11 cellular contexts compared by ENCODE assay signal in the genomic region with DNA sequence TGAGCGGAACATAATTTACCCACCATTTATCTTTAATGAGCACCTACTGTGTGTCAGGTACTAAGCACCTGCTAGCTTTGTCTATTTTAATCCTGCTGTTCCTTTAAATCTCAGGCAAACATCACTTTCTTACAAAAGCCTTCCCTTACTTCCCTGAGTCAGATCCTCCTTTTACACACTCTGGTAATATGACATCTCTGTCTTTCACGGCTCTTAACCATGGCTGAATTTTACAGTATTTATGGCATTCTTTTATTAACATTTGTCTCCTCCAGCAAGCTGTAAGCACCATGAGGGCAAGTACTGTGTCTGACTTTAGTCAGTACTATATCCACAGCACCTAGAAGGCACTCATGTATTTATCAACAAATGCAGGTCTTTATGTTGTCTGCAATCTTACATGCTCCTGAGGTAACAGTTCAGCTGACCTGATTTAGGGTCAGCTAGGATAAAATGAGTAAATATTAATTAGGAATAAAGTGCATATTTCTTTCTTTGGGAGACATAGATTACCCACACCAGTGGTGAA. TPM values are rescaled to one million over a fixed set of nuclear protein-coding genes. Genes with fewer than 3 reads are reported as not detected.
DNase-seq lines count a peak whose midpoint lies in the region; ATAC-seq and TF ChIP-seq lines count a peak whose summit lies in the region.
"Had no signal": no experiment of that assay in that cellular context is flagged by ENCODE, and none has a peak within 500 bp of the region (broad histone marks: within the 10 kb centered on the region; RNA-seq: fewer than 3 reads in every experiment).

No MANE protein-coding gene starts in this region.

- H3K27me3 ChIP-seq in right atrium auricular region (no peaks in the 10 kb centered on the region), SJCRH30 (no peaks in the 10 kb centered on the region; the same call in 1 of the 2 replicates), neural progenitor cell (no peaks in the 10 kb centered on the region)

- no peaks in the 10 kb centered on the region for H3K79me2 ChIP-seq in neural progenitor cell (ENCODE audit: low read depth)

- no peaks in the 10 kb centered on the region for H3F3A ChIP-seq in neural progenitor cell (ENCODE audit: low read depth)

- no peaks in the 10 kb centered on the region for H3K27me3 Mint-ChIP-seq in activated naive CD4-positive, alpha-beta T cell treated with anti-CD3 and anti-CD28 coated beads for 36 hours (ENCODE audit: low read depth)
- H3K27me3 Mint-ChIP-seq in activated T-helper 1 cell treated with anti-CD3 and anti-CD28 coated beads, Interleukin-12 subunit alpha, Interleukin-12 subunit beta, Interleukin-2, Interleukin-4 antibody, amounts not matched to agents 30 ng/mL and 10 ng/mL and 1 ng/mL, durations not matched to agents 14 hours and 24 hours and 36 hours (ENCODE audit: insufficient read depth) = no peaks in the 10 kb centered on the region
- H3K27me3 Mint-ChIP-seq in stimulated activated naive CD8-positive, alpha-beta T cell treated with anti-CD3 and anti-CD28 coated beads, Interleukin-15, amount 100 ng/mL, for 72 hours = no peaks in the 10 kb centered on the region
- no peaks in the 10 kb centered on the region for H3K27me3 Mint-ChIP-seq in neural progenitor cell (ENCODE audit: insufficient read depth, low read depth)

- no peak overlapping the region for H3K9ac ChIP-seq in neural progenitor cell

- intact Hi-C loops in activated naive CD4-positive, alpha-beta T cell treated with anti-CD3 and anti-CD28 coated beads for 36 hours (cut with micrococcal nuclease) = loop anchor here (1.0 to 10.0 kb wide), 7 partner anchors 14 to 841 kb away; partner anchors contain the start of gene HBS1L
- intact Hi-C loops in activated T-helper 1 cell treated with anti-CD3 and anti-CD28 coated beads, Interleukin-12 subunit alpha, Interleukin-12 subunit beta, Interleukin-2, Interleukin-4 antibody, amounts not matched to agents 30 ng/mL and 10 ng/mL and 1 ng/mL, durations not matched to agents 14 hours and 24 hours and 36 hours (cut with micrococcal nuclease) = loop anchor here (1.0 to 5.0 kb wide), 6 partner anchors 26 to 801 kb away; partner anchors contain the start of gene HBS1L

- TF ChIP-seq CTCF in right atrium auricular region (IDR thresholded peaks at IDR 0.05) (no peak), neural progenitor cell (IDR thresholded peaks at IDR 0.05) (no peak)

- no peaks in the 10 kb centered on the region for H3K36me3 ChIP-seq in right atrium auricular region
- no peaks in the 10 kb centered on the region for H3K36me3 ChIP-seq in SJCRH30
- no peaks in the 10 kb centered on the region for H3K36me3 ChIP-seq in neural progenitor cell

- H3K4me1 ChIP-seq in right atrium auricular region = no peaks in the 10 kb centered on the region
- peaks cover 10% of the 10 kb centered on the region; the same call in 1 of the 2 replicates for H3K4me1 ChIP-seq in SJCRH30
- no peaks in the 10 kb centered on the region for H3K4me1 ChIP-seq in neural progenitor cell

- CTCF ChIA-PET in activated naive CD4-positive, alpha-beta T cell treated with anti-CD3 and anti-CD28 coated beads for 36 hours (lab: Charles Lee) = interaction anchor here (1.0 to 2.4 kb wide), 12 partner anchors 8 to 96 kb away, joined by 3 to 15 read pairs (median 5); partner anchors contain the start of gene HBS1L

- peak overlapping the region; percentile 43 for H3K4me3 Mint-ChIP-seq in activated naive CD4-positive, alpha-beta T cell treated with anti-CD3 and anti-CD28 coated beads for 36 hours
- peak overlapping the region; percentile 57 for H3K4me3 Mint-ChIP-seq in activated T-helper 1 cell treated with anti-CD3 and anti-CD28 coated beads, Interleukin-12 subunit alpha, Interleukin-12 subunit beta, Interleukin-2, Interleukin-4 antibody, amounts not matched to agents 30 ng/mL and 10 ng/mL and 1 ng/mL, durations not matched to agents 14 hours and 24 hours and 36 hours
- H3K4me3 Mint-ChIP-seq in stimulated activated naive CD8-positive, alpha-beta T cell treated with anti-CD3 and anti-CD28 coated beads, Interleukin-15, amount 100 ng/mL, for 72 hours = peak overlapping the region; percentile 61 to 78
- no peak overlapping the region for H3K4me3 Mint-ChIP-seq in neural progenitor cell

- H3K4me3 ChIP-seq in right atrium auricular region = no peak overlapping the region
- H3K4me3 ChIP-seq in SJCRH30 = no peak overlapping the region
- H3K4me3 ChIP-seq in neural progenitor cell = no peak overlapping the region
- H3K4me3 ChIP-seq: PC-9 had no signal

- H3K9me3 Mint-ChIP-seq in activated naive CD4-positive, alpha-beta T cell treated with anti-CD3 and anti-CD28 coated beads for 36 hours = peaks cover 3% of the 10 kb centered on the region
- H3K9me3 Mint-ChIP-seq in activated T-helper 1 cell treated with anti-CD3 and anti-CD28 coated beads, Interleukin-12 subunit alpha, Interleukin-12 subunit beta, Interleukin-2, Interleukin-4 antibody, amounts not matched to agents 30 ng/mL and 10 ng/mL and 1 ng/mL, durations not matched to agents 14 hours and 24 hours and 36 hours = peaks cover 4% of the 10 kb centered on the region
- peaks cover 6% of the 10 kb centered on the region in 2 donors for H3K9me3 Mint-ChIP-seq in stimulated activated naive CD8-positive, alpha-beta T cell treated with anti-CD3 and anti-CD28 coated beads, Interleukin-15, amount 100 ng/mL, for 72 hours
- H3K9me3 Mint-ChIP-seq in neural progenitor cell = peaks cover 1% of the 10 kb centered on the region
- H3K9me3 Mint-ChIP-seq: memory B cell had no signal

- H3K27ac ChIP-seq in right atrium auricular region (no peak overlapping the region), SJCRH30 (no peak overlapping the region), neural progenitor cell (no peak overlapping the region)
- H3K27ac ChIP-seq: PC-9 had no signal

- H3K9me3 ChIP-seq in right atrium auricular region (no peaks in the 10 kb centered on the region), SJCRH30 (replicated peaks) (no peaks in the 10 kb centered on the region), neural progenitor cell (ENCODE audit: low read depth) (no peaks in the 10 kb centered on the region)

- peak overlapping the region; percentile 69 for H3K27ac Mint-ChIP-seq in activated naive CD4-positive, alpha-beta T cell treated with anti-CD3 and anti-CD28 coated beads for 36 hours
- H3K27ac Mint-ChIP-seq in activated T-helper 1 cell treated with anti-CD3 and anti-CD28 coated beads, Interleukin-12 subunit alpha, Interleukin-12 subunit beta, Interleukin-2, Interleukin-4 antibody, amounts not matched to agents 30 ng/mL and 10 ng/mL and 1 ng/mL, durations not matched to agents 14 hours and 24 hours and 36 hours = peak overlapping the region; percentile 93
- peak overlapping the region; percentile 93 for H3K27ac Mint-ChIP-seq in stimulated activated naive CD8-positive, alpha-beta T cell treated with anti-CD3 and anti-CD28 coated beads, Interleukin-15, amount 100 ng/mL, for 72 hours
- H3K27ac Mint-ChIP-seq in neural progenitor cell = no peak overlapping the region
- H3K27ac Mint-ChIP-seq: memory B cell had no signal

- H2AFZ ChIP-seq in neural progenitor cell (replicated peaks) = no peak overlapping the region
- H2AFZ ChIP-seq: PC-9 had no signal

- peak; percentile 32 for ATAC-seq in HG03175 (IDR thresholded peaks at IDR 0.05; ENCODE audit: unreplicated experiment)
- ATAC-seq in stimulated activated naive CD8-positive, alpha-beta T cell treated with anti-CD3 and anti-CD28 coated beads, Interleukin-15, amount 100 ng/mL, for 72 hours = peak; percentile 13

- H3K4me2 ChIP-seq in neural progenitor cell = no peak overlapping the region

- no peaks in the 10 kb centered on the region for H3K36me3 Mint-ChIP-seq in activated naive CD4-positive, alpha-beta T cell treated with anti-CD3 and anti-CD28 coated beads for 36 hours (ENCODE audit: low read depth)
- H3K36me3 Mint-ChIP-seq in activated T-helper 1 cell treated with anti-CD3 and anti-CD28 coated beads, Interleukin-12 subunit alpha, Interleukin-12 subunit beta, Interleukin-2, Interleukin-4 antibody, amounts not matched to agents 30 ng/mL and 10 ng/mL and 1 ng/mL, durations not matched to agents 14 hours and 24 hours and 36 hours (ENCODE audit: low read depth) = peaks cover 7% of the 10 kb centered on the region
- H3K36me3 Mint-ChIP-seq in neural progenitor cell = no peaks in the 10 kb centered on the region
- H3K36me3 Mint-ChIP-seq: memory B cell had no signal

- DNase-seq in activated naive CD4-positive, alpha-beta T cell treated with anti-CD3 and anti-CD28 coated beads for 36 hours = no peak
- DNase-seq in activated naive CD4-positive, alpha-beta T cell treated with anti-CD3 and anti-CD28 coated beads, Interleukin-2, amount 50 U/mL, for 16 hours = no peak
- no peak for DNase-seq in activated T-helper 1 cell treated with anti-CD3 and anti-CD28 coated beads, Interleukin-12 subunit alpha, Interleukin-12 subunit beta, Interleukin-2, Interleukin-4 antibody, amounts not matched to agents 30 ng/mL and 10 ng/mL and 1 ng/mL, durations not matched to agents 14 hours and 24 hours and 36 hours (ENCODE audit: low spot score)
- no peak for DNase-seq in stimulated activated naive CD8-positive, alpha-beta T cell treated with anti-CD3 and anti-CD28 coated beads, Interleukin-15, amount 100 ng/mL, for 72 hours
- DNase-seq in right atrium auricular region (ENCODE audit: low spot score) (no peak), SJCRH30 (no peak), neural progenitor cell (ENCODE audit: low spot score) (no peak)
- DNase-seq: NCI-H1048, PC-9 had no signal

- H3K4me1 Mint-ChIP-seq in activated naive CD4-positive, alpha-beta T cell treated with anti-CD3 and anti-CD28 coated beads for 36 hours (ENCODE audit: low read depth) = peaks cover 83% of the 10 kb centered on the region
- H3K4me1 Mint-ChIP-seq in activated T-helper 1 cell treated with anti-CD3 and anti-CD28 coated beads, Interleukin-12 subunit alpha, Interleukin-12 subunit beta, Interleukin-2, Interleukin-4 antibody, amounts not matched to agents 30 ng/mL and 10 ng/mL and 1 ng/mL, durations not matched to agents 14 hours and 24 hours and 36 hours (ENCODE audit: low read depth) = peaks cover 82% of the 10 kb centered on the region
- peaks cover 91% of the 10 kb centered on the region for H3K4me1 Mint-ChIP-seq in stimulated activated naive CD8-positive, alpha-beta T cell treated with anti-CD3 and anti-CD28 coated beads, Interleukin-15, amount 100 ng/mL, for 72 hours
- no peaks in the 10 kb centered on the region for H3K4me1 Mint-ChIP-seq in neural progenitor cell

- no peaks in the 10 kb centered on the region for H4K20me1 ChIP-seq in neural progenitor cell (ENCODE audit: low read depth)

RNA-seq across cellular contexts. Expression of gene HBS1L, which starts 33.7 kb away (rescaled TPM):
- total RNA-seq in activated naive CD4-positive, alpha-beta T cell treated with anti-CD3 and anti-CD28 coated beads for 36 hours = 100 to 1,000 TPM; 150 to 153 TPM
- 104 and 115 TPM in 2 replicates for total RNA-seq in activated T-helper 1 cell treated with anti-CD3 and anti-CD28 coated beads, Interleukin-12 subunit alpha, Interleukin-12 subunit beta, Interleukin-2, Interleukin-4 antibody, amounts not matched to agents 30 ng/mL and 10 ng/mL and 1 ng/mL, durations not matched to agents 14 hours and 24 hours and 36 hours
- 10 to 100 TPM; 42.9 to 60.4 TPM for total RNA-seq in right atrium auricular region
- total RNA-seq in SJCRH30 (2014; rRNA removed; shearing (Covaris generic)) = 130 and 139 TPM in 2 replicates
- total RNA-seq in neural progenitor cell (ENCODE audit: low replicate concordance) = 149 and 215 TPM in 2 replicates
